27 cellular contexts compared by ENCODE assay signal in the genomic region with DNA sequence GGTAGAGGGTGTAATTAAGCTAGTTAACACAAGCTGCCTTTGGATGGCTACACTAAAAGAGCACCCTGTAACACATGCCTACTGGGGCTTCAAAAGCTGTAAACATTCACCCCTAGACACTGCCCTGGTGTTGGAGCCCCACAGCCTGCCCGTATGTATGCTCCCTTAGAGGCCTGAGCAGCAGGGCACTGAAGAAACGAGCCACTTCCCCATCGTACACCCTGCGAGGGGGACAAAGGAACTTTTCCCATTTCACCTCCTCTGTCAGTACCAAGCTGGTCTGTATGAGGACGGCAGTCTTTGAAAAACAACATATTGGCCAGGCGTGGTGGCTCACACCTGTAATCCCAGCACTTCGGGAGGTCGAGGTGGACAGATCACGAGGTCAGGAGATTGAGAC.
DNase-seq lines count a peak whose midpoint lies in the region; ATAC-seq and TF ChIP-seq lines count a peak whose summit lies in the region.
"Had no signal": no experiment of that assay in that cellular context is flagged by ENCODE, and none has a peak within 500 bp of the region (broad histone marks: within the 10 kb centered on the region; RNA-seq: fewer than 3 reads in every experiment).

No MANE protein-coding gene starts in this region.

- no peaks in the 10 kb centered on the region for H3K27me3 Mint-ChIP-seq in activated CD8-positive, alpha-beta T cell treated with anti-CD3 and anti-CD28 coated beads for 36 hours
- no peaks in the 10 kb centered on the region for H3K27me3 Mint-ChIP-seq in activated CD8-positive, alpha-beta T cell treated with anti-CD3 and anti-CD28 coated beads, Interleukin-2, amount 10 ng/mL, durations not matched to agents 7 days and 5 days (ENCODE audit: low read depth)
- no peaks in the 10 kb centered on the region for H3K27me3 Mint-ChIP-seq in IgD-negative memory B cell
- H3K27me3 Mint-ChIP-seq: activated CD4-positive, alpha-beta T cell treated with anti-CD3 and anti-CD28 coated beads for 36 hours had no signal

- H3K4me1 ChIP-seq in lower lobe of right lung (peaks cover 46% of the 10 kb centered on the region), spleen (peaks cover 34 to 73% (median 58%) of the 10 kb centered on the region in 6 donors)

- no peaks in the 10 kb centered on the region for H3K9me3 ChIP-seq in lower lobe of right lung
- H3K9me3 ChIP-seq in spleen: peaks cover 0 to 6% (median 0%) of the 10 kb centered on the region in 8 donors
- H3K9me3 ChIP-seq: transverse colon had no signal

- H3K36me3 Mint-ChIP-seq in activated CD8-positive, alpha-beta T cell treated with anti-CD3 and anti-CD28 coated beads for 36 hours (ENCODE audit: low read depth): peaks cover 27% of the 10 kb centered on the region
- peaks cover 44% of the 10 kb centered on the region for H3K36me3 Mint-ChIP-seq in activated CD8-positive, alpha-beta T cell treated with anti-CD3 and anti-CD28 coated beads, Interleukin-2, amount 10 ng/mL, durations not matched to agents 7 days and 5 days (ENCODE audit: low read depth)
- peaks cover 6% of the 10 kb centered on the region for H3K36me3 Mint-ChIP-seq in IgD-negative memory B cell

- TF ChIP-seq POLR2A in spleen (IDR thresholded peaks at IDR 0.05): no peak

- no peak for ATAC-seq in activated CD8-positive, alpha-beta T cell treated with anti-CD3 and anti-CD28 coated beads for 36 hours
- ATAC-seq in activated CD8-positive, alpha-beta T cell treated with anti-CD3 and anti-CD28 coated beads, Interleukin-2, amount 10 ng/mL, durations not matched to agents 7 days and 5 days: no peak
- ATAC-seq in lower lobe of right lung: peak in 1 of 2 donors; percentile 43
- ATAC-seq: activated CD4-positive, alpha-beta T cell treated with anti-CD3 and anti-CD28 coated beads for 36 hours; left colon; stimulated activated naive CD8-positive, alpha-beta T cell treated with anti-CD3 and anti-CD28 coated beads, Interleukin-15, Interleukin-2, amounts not matched to agents 100 U/mL and 50 U/mL, for 24 hours had no signal

- H3K4me3 Mint-ChIP-seq in activated CD8-positive, alpha-beta T cell treated with anti-CD3 and anti-CD28 coated beads for 36 hours: no peak overlapping the region
- H3K4me3 Mint-ChIP-seq in activated CD8-positive, alpha-beta T cell treated with anti-CD3 and anti-CD28 coated beads, Interleukin-2, amount 10 ng/mL, durations not matched to agents 7 days and 5 days: no peak overlapping the region
- H3K4me3 Mint-ChIP-seq in IgD-negative memory B cell: no peak overlapping the region
- H3K4me3 Mint-ChIP-seq: activated CD4-positive, alpha-beta T cell treated with anti-CD3 and anti-CD28 coated beads for 36 hours had no signal

- POLR2A ChIA-PET in activated CD8-positive, alpha-beta T cell treated with anti-CD3 and anti-CD28 coated beads for 36 hours (lab: Charles Lee): interaction anchor here (0.9 to 3.6 kb wide), 4 partner anchors 10 to 72 kb away, joined by 3 to 14 read pairs (median 4); no protein-coding TSS in a partner anchor
- POLR2A ChIA-PET in activated CD8-positive, alpha-beta T cell treated with anti-CD3 and anti-CD28 coated beads, Interleukin-2, amount 10 ng/mL, durations not matched to agents 7 days and 5 days (lab: Charles Lee): no interaction called here

- H3K9me3 Mint-ChIP-seq in activated CD8-positive, alpha-beta T cell treated with anti-CD3 and anti-CD28 coated beads for 36 hours: peaks cover 12% of the 10 kb centered on the region
- no peaks in the 10 kb centered on the region for H3K9me3 Mint-ChIP-seq in activated CD8-positive, alpha-beta T cell treated with anti-CD3 and anti-CD28 coated beads, Interleukin-2, amount 10 ng/mL, durations not matched to agents 7 days and 5 days (ENCODE audit: insufficient read depth)
- H3K9me3 Mint-ChIP-seq in IgD-negative memory B cell: peaks cover 0 to 6% (median 1%) of the 10 kb centered on the region in 3 donors

- intact Hi-C loops in activated CD8-positive, alpha-beta T cell treated with anti-CD3 and anti-CD28 coated beads for 36 hours (cut with micrococcal nuclease): no loop called here
- intact Hi-C loops in lower lobe of right lung (cut with DNase I): no loop called here
- intact Hi-C loops in spleen (cut with DNase I; ENCODE audit: low total_unique reads): no loop called here

- 67 to 91% (median 81%) methylated on average over 9 of the region's 9 CpGs for WGBS in spleen, 5 donors

- H3K27ac ChIP-seq in lower lobe of right lung: peak overlapping the region; percentile 43
- H3K27ac ChIP-seq in spleen: peak overlapping the region in 6 of 8 donors; percentile 2 to 87 (median 78)
- H3K27ac ChIP-seq: transverse colon had no signal

- CTCF ChIA-PET in activated CD8-positive, alpha-beta T cell treated with anti-CD3 and anti-CD28 coated beads for 36 hours (lab: Charles Lee): interaction anchor here (1.2 to 1.7 kb wide), 4 partner anchors 77 to 254 kb away, joined by 3 to 7 read pairs (median 4); partner anchors contain the start of gene MAML2
- CTCF ChIA-PET in activated CD8-positive, alpha-beta T cell treated with anti-CD3 and anti-CD28 coated beads, Interleukin-2, amount 10 ng/mL, durations not matched to agents 7 days and 5 days (lab: Charles Lee): interaction anchor here (0.8 to 3.8 kb wide), 2 partner anchors 77 kb away, joined by 4 to 18 read pairs; partner anchors contain the start of gene MAML2

- no peaks in the 10 kb centered on the region for H3K36me3 ChIP-seq in lower lobe of right lung
- H3K36me3 ChIP-seq in spleen: peaks cover 0 to 6% (median 0%) of the 10 kb centered on the region in 6 donors
- H3K36me3 ChIP-seq: transverse colon had no signal

- no peak overlapping the region for H3K4me3 ChIP-seq in lower lobe of right lung
- H3K4me3 ChIP-seq in spleen: no peak overlapping the region
- H3K4me3 ChIP-seq: skin epidermis, transverse colon had no signal

- peak overlapping the region; percentile 53 for H3K27ac Mint-ChIP-seq in activated CD8-positive, alpha-beta T cell treated with anti-CD3 and anti-CD28 coated beads for 36 hours
- H3K27ac Mint-ChIP-seq in activated CD8-positive, alpha-beta T cell treated with anti-CD3 and anti-CD28 coated beads, Interleukin-2, amount 10 ng/mL, durations not matched to agents 7 days and 5 days: no peak overlapping the region
- H3K27ac Mint-ChIP-seq in IgD-negative memory B cell: peak overlapping the region; percentile 73 to 89 (median 83)

- peaks cover 84% of the 10 kb centered on the region for H3K4me1 Mint-ChIP-seq in activated CD8-positive, alpha-beta T cell treated with anti-CD3 and anti-CD28 coated beads for 36 hours (ENCODE audit: low read depth)
- peaks cover 66% of the 10 kb centered on the region for H3K4me1 Mint-ChIP-seq in activated CD8-positive, alpha-beta T cell treated with anti-CD3 and anti-CD28 coated beads, Interleukin-2, amount 10 ng/mL, durations not matched to agents 7 days and 5 days (ENCODE audit: low read depth)
- peaks cover 32 to 55% (median 53%) of the 10 kb centered on the region in 3 donors for H3K4me1 Mint-ChIP-seq in IgD-negative memory B cell

- TF ChIP-seq CTCF in activated CD8-positive, alpha-beta T cell treated with anti-CD3 and anti-CD28 coated beads for 36 hours (IDR thresholded peaks at IDR 0.05): no peak
- TF ChIP-seq CTCF in lower lobe of right lung (IDR thresholded peaks at IDR 0.05): no peak
- no peak for TF ChIP-seq CTCF in spleen (IDR thresholded peaks at IDR 0.05 in 8 of 11, conservative IDR thresholded peaks at IDR 0.05 in 3 of 11)

- DNase-seq in activated CD8-positive, alpha-beta T cell treated with anti-CD3 and anti-CD28 coated beads for 36 hours: no peak
- no peak for DNase-seq in activated CD8-positive, alpha-beta T cell treated with anti-CD3 and anti-CD28 coated beads, Interleukin-2, amount 10 ng/mL, durations not matched to agents 7 days and 5 days
- DNase-seq in lower lobe of right lung (no peak), spleen (no peak), dedifferentiated amniotic fluid mesenchymal stem cell (ENCODE audit: extremely low spot score) (no peak), hepatic stellate cell (ENCODE audit: low spot score) (no peak)
- no peak for DNase-seq in activated CD4-positive, CD25-positive, alpha-beta regulatory T cell treated with anti-CD3 and anti-CD28 coated beads, Interleukin-2, amount 50 U/mL, for 72 hours
- DNase-seq: 8988T; activated CD4-positive, alpha-beta T cell treated with anti-CD3 and anti-CD28 coated beads for 36 hours; activated effector memory CD4-positive, alpha-beta T cell treated with Interleukin-2 at 50 U/mL for 16 hours; Calu3; cortex of kidney; GOT3; Kasumi-1; left colon; NCI-H1048; NCI-H2029 treated with DMSO at 0.1 percent for 48 hours; NCI-H345; occipital lobe; OCI-M1; Right ventricle myocardium superior; stimulated activated CD4-positive, alpha-beta T cell treated with anti-CD3 and anti-CD28 coated beads, Interleukin-4, amount 100 ng/mL, for 1 hour; stimulated activated naive CD8-positive, alpha-beta T cell treated with anti-CD3 and anti-CD28 coated beads, Interleukin-15, Interleukin-2, amounts not matched to agents 100 U/mL and 50 U/mL, for 24 hours; SW 1271; transverse colon had no signal

- no peaks in the 10 kb centered on the region for H3K27me3 ChIP-seq in lower lobe of right lung (ENCODE audit: low read depth)
- no peaks in the 10 kb centered on the region for H3K27me3 ChIP-seq in spleen (replicated peaks in 1 of 7)
- H3K27me3 ChIP-seq: transverse colon had no signal
